ENCODE assay signal across 24 cellular contexts in the genomic region with DNA sequence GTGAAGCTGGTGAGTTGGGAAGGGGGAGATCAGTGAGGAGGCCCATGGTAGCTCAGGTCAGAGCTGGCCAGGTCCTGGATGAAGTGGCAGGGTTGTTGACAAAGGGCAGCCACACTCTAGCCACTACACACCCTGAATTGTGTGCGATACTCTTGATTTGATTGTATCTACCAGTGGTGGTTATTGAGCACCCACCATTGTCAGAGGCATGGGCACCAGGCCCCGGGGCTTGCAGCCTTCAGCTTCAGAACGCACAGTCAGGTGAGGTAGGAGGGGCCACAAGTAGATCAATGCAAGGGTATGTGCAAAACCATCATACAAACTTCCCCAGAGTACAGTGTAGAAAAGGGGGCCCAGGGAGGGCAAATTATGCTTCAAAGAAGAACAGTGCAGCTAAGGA. TPM values are rescaled to one million over a fixed set of nuclear protein-coding genes. Genes with fewer than 3 reads are reported as not detected.
DNase-seq lines count a peak whose midpoint lies in the region; ATAC-seq, FAIRE-seq and TF ChIP-seq lines count a peak whose summit lies in the region.
"Had no signal": no experiment of that assay in that cellular context is flagged by ENCODE, and none has a peak within 500 bp of the region (broad histone marks: within the 10 kb centered on the region; RNA-seq: fewer than 3 reads in every experiment).

No MANE protein-coding gene starts in this region.

- DNase-seq in activated T-cell treated with anti-CD3 and anti-CD28 coated beads, Interleukin-2, amount 50 U/mL, for 72 hours, result peak in 1 of 2 donors; percentile 47
- DNase-seq in activated T-cell treated with anti-CD3 and anti-CD28 coated beads for 4 hours (no peak), IMR-90 (no peak), astrocyte (ENCODE audit: low read depth) (no peak), amniotic stem cell (lab: John Stamatoyannopoulos, UW) (no peak)
- no peak for DNase-seq in stimulated activated effector memory CD8-positive, alpha-beta T cell treated with anti-CD3 and anti-CD28 coated beads, Interleukin-12 subunit alpha, Interleukin-12 subunit beta, amount 100 ng/mL, for 72 hours (ENCODE audit: low spot score in 2 of 2)
- no peak for DNase-seq in stimulated activated CD4-positive, alpha-beta T cell treated with anti-CD3 and anti-CD28 coated beads, Interleukin-12 subunit alpha, Interleukin-12 subunit beta, amount 100 ng/mL, for 4 hours
- DNase-seq: ACHN; CD4-positive, CD25-positive, alpha-beta regulatory T cell; DMS153; esophagus squamous epithelium; GF-D8; H7; MM.1S; naive thymus-derived CD8-positive, alpha-beta T cell; NCI-H146; NCI-H2171 treated with DMSO at 0.1 percent for 48 hours; NCI-H774; posterior cingulate gyrus; stimulated activated CD4-positive, alpha-beta T cell treated with anti-CD3 and anti-CD28 coated beads, Interleukin-2, amount 100 ng/mL, for 48 hours; substantia nigra had no signal

- H3K36me3 Mint-ChIP-seq in activated T-cell treated with anti-CD3 and anti-CD28 coated beads, Interleukin-2, amount 50 U/mL, for 72 hours (ENCODE audit: insufficient read depth in 2 of 2), result peaks cover 5 to 16% of the 10 kb centered on the region in 2 donors
- H3K36me3 Mint-ChIP-seq in astrocyte (ENCODE audit: low read depth, unreplicated experiment), result peaks cover 45% of the 10 kb centered on the region
- H3K36me3 Mint-ChIP-seq in stimulated activated effector memory CD8-positive, alpha-beta T cell treated with anti-CD3 and anti-CD28 coated beads, Interleukin-12 subunit alpha, Interleukin-12 subunit beta, amount 100 ng/mL, for 72 hours, result peaks cover 2% of the 10 kb centered on the region
- H3K36me3 Mint-ChIP-seq: memory B cell; naive thymus-derived CD8-positive, alpha-beta T cell; WTC11 had no signal

- H3K4me2 ChIP-seq in IMR-90 (ENCODE audit: low read depth, low read length) (no peak overlapping the region), astrocyte (ENCODE audit: low read length) (no peak overlapping the region)

- H2BK5ac ChIP-seq in IMR-90 (ENCODE audit: low read depth, low read length, poor library complexity, severe bottlenecking), result peak overlapping the region; percentile 18

- no TSS peak for BruUV-seq in IMR-90 (replicated peaks; lab: Mats Ljungman, UMichigan)

- peak overlapping the region; percentile 96 for H3K27ac Mint-ChIP-seq in activated T-cell treated with anti-CD3 and anti-CD28 coated beads, Interleukin-2, amount 50 U/mL, for 72 hours
- H3K27ac Mint-ChIP-seq in astrocyte (ENCODE audit: unreplicated experiment), result peak overlapping the region; percentile 47
- peak overlapping the region; percentile 76 for H3K27ac Mint-ChIP-seq in stimulated activated effector memory CD8-positive, alpha-beta T cell treated with anti-CD3 and anti-CD28 coated beads, Interleukin-12 subunit alpha, Interleukin-12 subunit beta, amount 100 ng/mL, for 72 hours
- H3K27ac Mint-ChIP-seq: memory B cell, WTC11 had no signal

- CTCF ChIA-PET in IMR-90 (lab: Yijun Ruan, JAX), result no interaction called here

- H3K27me3 Mint-ChIP-seq in activated T-cell treated with anti-CD3 and anti-CD28 coated beads, Interleukin-2, amount 50 U/mL, for 72 hours (ENCODE audit: low read depth), result no peaks in the 10 kb centered on the region
- H3K27me3 Mint-ChIP-seq in astrocyte (ENCODE audit: low read depth, unreplicated experiment), result no peaks in the 10 kb centered on the region
- H3K27me3 Mint-ChIP-seq: CD4-positive, CD25-positive, alpha-beta regulatory T cell; naive thymus-derived CD8-positive, alpha-beta T cell had no signal

- peak overlapping the region; percentile 75 for H2AK5ac ChIP-seq in IMR-90 (ENCODE audit: low read depth, low read length)

- no CpG with 5 or more reads among the region's 3 CpGs for WGBS in IMR-90 (ENCODE audit: extremely low coverage in 2 of 2, insufficient read length in 1 of 2), 2 experiments

- H4K91ac ChIP-seq in IMR-90 (ENCODE audit: insufficient read depth, low read depth, low read length), result no peak overlapping the region

- H3K23ac ChIP-seq in IMR-90 (ENCODE audit: low read depth, low read length), result peak overlapping the region; percentile 35; the same call in 1 of the 2 replicates

- peaks cover 86% of the 10 kb centered on the region for H3K4me1 Mint-ChIP-seq in activated T-cell treated with anti-CD3 and anti-CD28 coated beads, Interleukin-2, amount 50 U/mL, for 72 hours (ENCODE audit: low read depth)
- peaks cover 57% of the 10 kb centered on the region for H3K4me1 Mint-ChIP-seq in astrocyte (ENCODE audit: low read depth, unreplicated experiment)
- peaks cover 66% of the 10 kb centered on the region for H3K4me1 Mint-ChIP-seq in stimulated activated effector memory CD8-positive, alpha-beta T cell treated with anti-CD3 and anti-CD28 coated beads, Interleukin-12 subunit alpha, Interleukin-12 subunit beta, amount 100 ng/mL, for 72 hours
- H3K4me1 Mint-ChIP-seq: WTC11 had no signal

- TF ChIP-seq RAD21 in IMR-90 (IDR thresholded peaks at IDR 0.05; ENCODE audit: low read length), result no peak

- H3K27ac ChIP-seq in IMR-90 (ENCODE audit: insufficient read depth, low read length) (no peak overlapping the region), astrocyte (ENCODE audit: low read depth, low read length) (no peak overlapping the region)
- H3K27ac ChIP-seq: esophagus squamous epithelium had no signal

- H3K18ac ChIP-seq in IMR-90 (ENCODE audit: low read depth, low read length), result no peak overlapping the region

- H3K9me3 Mint-ChIP-seq in activated T-cell treated with anti-CD3 and anti-CD28 coated beads, Interleukin-2, amount 50 U/mL, for 72 hours, result no peaks in the 10 kb centered on the region
- H3K9me3 Mint-ChIP-seq in astrocyte (ENCODE audit: unreplicated experiment), result peaks cover 4% of the 10 kb centered on the region
- H3K9me3 Mint-ChIP-seq in stimulated activated effector memory CD8-positive, alpha-beta T cell treated with anti-CD3 and anti-CD28 coated beads, Interleukin-12 subunit alpha, Interleukin-12 subunit beta, amount 100 ng/mL, for 72 hours, result no peaks in the 10 kb centered on the region
- H3K9me3 Mint-ChIP-seq: memory B cell, WTC11 had no signal

- no peak overlapping the region for H3K56ac ChIP-seq in IMR-90 (ENCODE audit: extremely low read depth, insufficient read depth, low read length)

- no peak overlapping the region for H3K9ac ChIP-seq in IMR-90 (ENCODE audit: low read depth, low read length)
- H3K9ac ChIP-seq in astrocyte (ENCODE audit: low read length), result peak overlapping the region; percentile 58

- H3K4me3 ChIP-seq in IMR-90 (ENCODE audit: insufficient read depth, low read depth, low read length), result no peak overlapping the region
- no peak overlapping the region for H3K4me3 ChIP-seq in astrocyte (ENCODE audit: insufficient read depth, low read depth, low read length)
- H3K4me3 ChIP-seq: esophagus squamous epithelium had no signal

- POLR2A ChIA-PET in IMR-90 (lab: Charles Lee; ENCODE audit: unreplicated experiment), result no interaction called here

- H2BK120ac ChIP-seq in IMR-90 (ENCODE audit: low read depth, low read length), result peak overlapping the region; percentile 70

- peak overlapping the region; percentile 67 to 73 for H3K4me3 Mint-ChIP-seq in activated T-cell treated with anti-CD3 and anti-CD28 coated beads, Interleukin-2, amount 50 U/mL, for 72 hours
- H3K4me3 Mint-ChIP-seq in astrocyte (ENCODE audit: unreplicated experiment), result no peak overlapping the region
- peak overlapping the region; percentile 34 for H3K4me3 Mint-ChIP-seq in stimulated activated effector memory CD8-positive, alpha-beta T cell treated with anti-CD3 and anti-CD28 coated beads, Interleukin-12 subunit alpha, Interleukin-12 subunit beta, amount 100 ng/mL, for 72 hours
- H3K4me3 Mint-ChIP-seq: memory B cell; naive thymus-derived CD8-positive, alpha-beta T cell; WTC11 had no signal

- intact Hi-C loops in IMR-90 (cut with micrococcal nuclease), result no loop called here

- H2BK20ac ChIP-seq in IMR-90 (ENCODE audit: low read depth, low read length), result no peak overlapping the region

- FAIRE-seq in astrocyte (lab: Jason Lieb, UNC), result no peak

- H3K4ac ChIP-seq in IMR-90 (ENCODE audit: low read depth, low read length), result peak overlapping the region; percentile 67; the same call in 1 of the 2 replicates

- peaks cover 7% of the 10 kb centered on the region; the same call in 1 of the 2 replicates for H3K36me3 ChIP-seq in IMR-90 (ENCODE audit: control insufficient read depth, insufficient read depth, low read length)
- peaks cover 40% of the 10 kb centered on the region for H3K36me3 ChIP-seq in astrocyte (ENCODE audit: insufficient read depth, low read length)
- H3K36me3 ChIP-seq: esophagus squamous epithelium had no signal

- no peak overlapping the region for H2AFZ ChIP-seq in IMR-90 (replicated peaks; ENCODE audit: low read length, poor library complexity)
- H2AFZ ChIP-seq in astrocyte (ENCODE audit: low read depth, low read length), result no peak overlapping the region

- peak overlapping the region in 1 of 2 experiments; percentile 46; a peak in 2 of 4 replicates for H4K8ac ChIP-seq in IMR-90 (ENCODE audit: low read depth in 2 of 2, low read length in 2 of 2)

- in situ Hi-C loops in IMR-90 (cut with MboI; ENCODE audit: low sequenced_read_pairs), result no loop called here

- TF ChIP-seq POLR2A in IMR-90 (IDR thresholded peaks at IDR 0.05; ENCODE audit: low read depth, low read length), result no peak

- peak overlapping the region; percentile 76 for H3K14ac ChIP-seq in IMR-90 (replicated peaks; ENCODE audit: low read depth, low read length)

- H3K4me1 ChIP-seq in IMR-90 (ENCODE audit: control insufficient read depth, insufficient read depth, low read length) (peaks cover 36% of the 10 kb centered on the region), astrocyte (ENCODE audit: insufficient read depth, low read length) (peaks cover 37% of the 10 kb centered on the region)

- H4K5ac ChIP-seq in IMR-90 (ENCODE audit: low read depth, low read length), result no peak overlapping the region

- H3K9me3 ChIP-seq in IMR-90 (ENCODE audit: control insufficient read depth, insufficient read depth, low read length) (no peaks in the 10 kb centered on the region), astrocyte (ENCODE audit: insufficient read depth, low read depth, low read length) (no peaks in the 10 kb centered on the region)
- H3K9me3 ChIP-seq: esophagus squamous epithelium had no signal

- peaks cover 48 to 85% of the 10 kb centered on the region in 2 experiments for H3K79me1 ChIP-seq in IMR-90 (ENCODE audit: low read depth in 1 of 2, low read length in 2 of 2)

- H3K27me3 ChIP-seq in IMR-90 (ENCODE audit: control insufficient read depth, insufficient read depth, low read length) (no peaks in the 10 kb centered on the region), astrocyte (ENCODE audit: insufficient read depth, low read length) (no peaks in the 10 kb centered on the region)
- H3K27me3 ChIP-seq: esophagus squamous epithelium had no signal

- dilution Hi-C loops in IMR-90 (cut with HindIII; ENCODE audit: low sequenced_read_pairs, unreplicated experiment), result no loop called here

- no peak overlapping the region for H2AK9ac ChIP-seq in IMR-90 (replicated peaks; ENCODE audit: low read depth, low read length, poor library complexity)

- H4K20me1 ChIP-seq in IMR-90 (ENCODE audit: insufficient read depth, low read length), result peaks cover 54% of the 10 kb centered on the region
- H4K20me1 ChIP-seq in astrocyte (ENCODE audit: insufficient read depth, low read length), result peaks cover 66% of the 10 kb centered on the region

- peaks cover 85% of the 10 kb centered on the region for H3K79me2 ChIP-seq in astrocyte (ENCODE audit: insufficient read depth, low read length)

- TF ChIP-seq CTCF in IMR-90 (conservative IDR thresholded peaks at IDR 0.05; ENCODE audit: low read depth, low read length), result no peak
- no peak for TF ChIP-seq CTCF in astrocyte (IDR thresholded peaks at IDR 0.05; ENCODE audit: insufficient read depth, low read depth, low read length)

- H3K9me1 ChIP-seq in IMR-90 (ENCODE audit: insufficient read depth, low read length), result peaks cover 54% of the 10 kb centered on the region

- peak overlapping the region; percentile 9; the same call in 1 of the 3 replicates for H2BK15ac ChIP-seq in IMR-90 (ENCODE audit: low read depth, low read length)

- no peak for ATAC-seq in activated T-cell treated with anti-CD3 and anti-CD28 coated beads, Interleukin-2, amount 50 U/mL, for 72 hours (replicated peaks in 1 of 2)
- ATAC-seq in IMR-90 (ENCODE audit: low read depth) (no peak), GM18502 (IDR thresholded peaks at IDR 0.05; ENCODE audit: poor library complexity, unreplicated experiment) (no peak)
- no peak for ATAC-seq in stimulated activated effector memory CD8-positive, alpha-beta T cell treated with anti-CD3 and anti-CD28 coated beads, Interleukin-12 subunit alpha, Interleukin-12 subunit beta, amount 100 ng/mL, for 72 hours
- ATAC-seq: naive thymus-derived CD8-positive, alpha-beta T cell; WTC11 had no signal

RNA-seq across cellular contexts. Expression of a gene that starts 38.1 kb away (rescaled TPM):
- total RNA-seq in activated T-cell treated with anti-CD3 and anti-CD28 coated beads, Interleukin-2, amount 50 U/mL, for 72 hours, result 100 to 1,000 TPM; 227 to 322 TPM
- total RNA-seq in IMR-90 (2012; rRNA removed) (285 and 336 TPM in 2 replicates), astrocyte (357 and 471 TPM in 2 replicates)
- 141 and 170 TPM in 2 replicates for polyA plus RNA-seq in IMR-90 (2012; rRNA removed)
- polyA plus RNA-seq in IMR-90 (2012; cell fraction: cytosol; rRNA removed), result 63.9 and 84.9 TPM in 2 replicates
- polyA plus RNA-seq in IMR-90 (2012; cell fraction: nucleus; rRNA removed; ENCODE audit: low replicate concordance), result 109 and 162 TPM in 2 replicates
